ENCODE assay signal across 8 cellular contexts in the genomic region with DNA sequence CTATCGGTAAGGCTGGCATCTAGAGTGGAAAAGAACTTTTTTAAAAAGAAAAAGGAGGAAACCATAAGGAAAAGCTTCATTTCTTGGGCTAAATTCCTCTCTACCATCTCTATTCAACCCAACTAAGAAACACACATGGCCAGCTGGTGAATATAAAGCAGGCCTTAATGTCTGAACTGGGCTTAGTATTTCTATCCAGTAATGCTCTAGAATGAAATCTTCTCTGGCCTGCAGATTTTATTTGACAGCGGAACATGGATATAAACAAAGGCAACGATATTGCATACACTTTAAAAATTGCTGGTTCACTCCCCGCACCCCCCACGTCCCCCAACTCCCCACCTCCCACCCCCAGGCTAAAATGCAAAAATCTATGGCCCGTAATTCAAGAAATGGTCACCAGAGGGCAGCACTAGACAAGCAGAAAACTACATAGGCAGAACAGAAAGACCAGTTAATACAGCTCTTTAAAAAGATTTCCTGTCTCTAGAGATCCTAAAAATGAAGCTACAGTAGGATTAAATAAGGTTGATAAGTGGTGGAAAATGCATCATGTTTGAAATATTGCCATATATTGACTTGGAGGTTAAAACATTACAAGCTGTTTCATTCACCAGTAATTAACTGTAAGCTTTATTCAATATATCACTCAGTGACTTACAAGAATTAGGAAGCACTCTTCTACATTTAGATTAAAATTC.
A peak's percentile ranks its signal among the peaks of the same experiment; 100 is the strongest.
DNase-seq lines count a peak whose midpoint lies in the region; ATAC-seq and TF ChIP-seq lines count a peak whose summit lies in the region.

No MANE protein-coding gene starts in this region.

- no TSS peak for BruUV-seq in OCI-LY7 (replicated peaks; lab: Mats Ljungman, UMichigan)

- intact Hi-C loops in OCI-LY7 (cut with micrococcal nuclease; ENCODE audit: unreplicated experiment): loop anchor here (1.0 to 5.0 kb wide), 5 partner anchors 244 to 404 kb away; no protein-coding TSS in a partner anchor

- H3K9me3 ChIP-seq in OCI-LY7 (ENCODE audit: low read length): no peaks in the 10 kb centered on the region

- H3K27ac ChIP-seq in OCI-LY7 (ENCODE audit: low read depth, low read length, poor library complexity, severe bottlenecking): no peak overlapping the region

- H3K9me2 ChIP-seq in OCI-LY7 (ENCODE audit: insufficient read depth, low read length): no peaks in the 10 kb centered on the region

- CTCF ChIA-PET in OCI-LY7 (lab: Charles Lee; ENCODE audit: unreplicated experiment): interaction anchor here (1.1 to 1.7 kb wide), 4 partner anchors 11 to 408 kb away, joined by 5 to 18 read pairs (median 8); no protein-coding TSS in a partner anchor

- TF ChIP-seq CTCF in OCI-LY7 (conservative IDR thresholded peaks at IDR 0.05; ENCODE audit: low read length): peak; percentile 92

- H3K4me3 ChIP-seq in OCI-LY7 (ENCODE audit: low read depth, low read length, poor library complexity, severe bottlenecking): no peak overlapping the region

- ATAC-seq in HG03175 (IDR thresholded peaks at IDR 0.05; ENCODE audit: unreplicated experiment): peak; percentile 53
- ATAC-seq in GM21526 (IDR thresholded peaks at IDR 0.05; ENCODE audit: low FRiP score, unreplicated experiment): no peak

- H2AFZ ChIP-seq in OCI-LY7 (ENCODE audit: low read length): peak overlapping the region; percentile 17; the same call in 1 of the 2 replicates

- H3K36me3 ChIP-seq in OCI-LY7 (ENCODE audit: insufficient read depth, low read length): no peaks in the 10 kb centered on the region

- peaks cover 5% of the 10 kb centered on the region for H3K4me1 ChIP-seq in OCI-LY7 (ENCODE audit: insufficient read depth, low read length, poor library complexity, severe bottlenecking)

- POLR2A ChIA-PET in OCI-LY7 (lab: Charles Lee): interaction anchor here (0.5 to 1.9 kb wide), 11 partner anchors 10 to 407 kb away, joined by 3 to 12 read pairs (median 4); a partner anchor contains a TSS

- DNase-seq in NCI-H2171 treated with DMSO at 0.1 percent for 48 hours (lab: John Stamatoyannopoulos, UW) (peak; percentile 43), NCI-H2171 (lab: John Stamatoyannopoulos, UW) (no peak), OCI-LY7 (ENCODE audit: low spot score) (peak; percentile 59), glomerular visceral epithelial cell (ENCODE audit: extremely low spot score) (peak; percentile 63), putamen (ENCODE audit: low spot score) (peak; percentile 16)
- DNase-seq in activated T-helper 1 cell treated with anti-CD3 and anti-CD28 coated beads, Interleukin-2, amount 50 U/mL, for 16 hours (ENCODE audit: low read depth in 1 of 2, low spot score in 1 of 2): peak; percentile 8 to 13

- no peaks in the 10 kb centered on the region for H4K20me1 ChIP-seq in OCI-LY7 (ENCODE audit: insufficient read depth, low read length)

- H3K79me2 ChIP-seq in OCI-LY7 (ENCODE audit: insufficient read depth, low read depth, low read length): no peaks in the 10 kb centered on the region

- no peak overlapping the region for H3K4me2 ChIP-seq in OCI-LY7 (ENCODE audit: low read length)
